21 cellular contexts compared by ENCODE assay signal in genomic region chr10:113031147-113031546, GRCh38.
A peak's percentile ranks its signal among the peaks of the same experiment; 100 is the strongest.
DNase-seq lines count a peak whose midpoint lies in the region; ATAC-seq, FAIRE-seq and TF ChIP-seq lines count a peak whose summit lies in the region.
"Had no signal": no experiment of that assay in that cellular context is flagged by ENCODE, and none has a peak within 500 bp of the region (broad histone marks: within the 10 kb centered on the region; RNA-seq: fewer than 3 reads in every experiment).

No MANE protein-coding gene starts in this region.

- no peaks in the 10 kb centered on the region for H3K9me3 ChIP-seq in liver (ENCODE audit: control insufficient read depth in 4 of 4, low read length in 3 of 4)
- H3K9me3 ChIP-seq in HepG2 (ENCODE audit: low read length): no peaks in the 10 kb centered on the region
- no peaks in the 10 kb centered on the region for H3K9me3 ChIP-seq in astrocyte (ENCODE audit: insufficient read depth, low read depth, low read length)
- H3K9me3 ChIP-seq in right lobe of liver: no peaks in the 10 kb centered on the region

- H3K36me3 Mint-ChIP-seq in astrocyte (ENCODE audit: low read depth, unreplicated experiment): peaks cover 10% of the 10 kb centered on the region

- DNase-seq in HepG2 (ENCODE audit: low spot score): no peak
- DNase-seq in astrocyte (ENCODE audit: low read depth): no peak
- no peak for DNase-seq in right lobe of liver
- DNase-seq in RWPE1 (ENCODE audit: low spot score): no peak
- DNase-seq in activated CD8-positive, alpha-beta memory T cell treated with anti-CD3 and anti-CD28 coated beads, Interleukin-2, amount 50 U/mL, for 4 hours: no peak
- DNase-seq in coronary artery (ENCODE audit: low spot score): no peak
- no peak for DNase-seq in stimulated activated CD4-positive, alpha-beta T cell treated with anti-CD3 and anti-CD28 coated beads, Interleukin-2, amount 100 ng/mL, for 24 hours
- DNase-seq: 8988T; CD4-positive, alpha-beta memory T cell; DMS153; DMS79; GDM1; GOT3; H7 had no signal

- H4K20me1 ChIP-seq in HepG2 (ENCODE audit: insufficient read depth, low read length): peaks cover 92% of the 10 kb centered on the region
- peaks cover 85% of the 10 kb centered on the region for H4K20me1 ChIP-seq in astrocyte (ENCODE audit: insufficient read depth, low read length)

- no peaks in the 10 kb centered on the region for H3K27me3 Mint-ChIP-seq in astrocyte (ENCODE audit: low read depth, unreplicated experiment)

- no peaks in the 10 kb centered on the region for H3K9me3 Mint-ChIP-seq in astrocyte (ENCODE audit: unreplicated experiment)
- H3K9me3 Mint-ChIP-seq: CD4-positive, alpha-beta memory T cell; HFFc6 had no signal

- no TSS peak for BruUV-seq in HepG2 (replicated peaks; lab: Mats Ljungman, UMichigan)

- FAIRE-seq in HepG2 (lab: Jason Lieb, UNC) (no peak), astrocyte (lab: Jason Lieb, UNC) (no peak)
- FAIRE-seq: GM12892, GM18507, HTR-8/SVneo had no signal

- WGBS in liver: 32% methylated on average over 1 of the region's 1 CpG
- WGBS in HepG2 (ENCODE audit: low lambda C conversion rate): 84% methylated on average over 1 of the region's 1 CpG
- 46% methylated on average over 1 of the region's 1 CpG for WGBS in right lobe of liver (ENCODE audit: insufficient coverage, low coverage, low lambda C conversion rate, missing lambda C conversion rate)

- CTCF ChIA-PET in HepG2 (lab: Yijun Ruan, JAX; ENCODE audit: low intra/inter-chr PET ratio, low total read pairs): no interaction called here
- CTCF ChIA-PET in RWPE1 (lab: Yijun Ruan, JAX): interaction anchor here (0.6 kb wide), 1 partner anchor 45 kb away, joined by 3 read pairs; no protein-coding TSS in a partner anchor

- ATAC-seq in HepG2 (no peak), right lobe of liver (peak; percentile 52 to 76 (median 58))

- in situ Hi-C loops in HepG2 (cut with HindIII; ENCODE audit: extremely low pct_ligation_motif_present, low pct_unique_long_range_greater_than_20kb): no loop called here

- H3K36me3 ChIP-seq in liver (ENCODE audit: control insufficient read depth in 4 of 4, insufficient read depth in 3 of 4, low read depth in 1 of 4, low read length in 3 of 4) (no peaks in the 10 kb centered on the region), HepG2 (replicated peaks in 1 of 2; ENCODE audit: control insufficient read depth in 1 of 2, insufficient read depth in 2 of 2, low read length in 2 of 2) (peaks cover 2 to 9% of the 10 kb centered on the region in 2 experiments; a peak in 4 of 5 replicates), astrocyte (ENCODE audit: insufficient read depth, low read length) (no peaks in the 10 kb centered on the region), right lobe of liver (no peaks in the 10 kb centered on the region)

- H3K4me3 ChIP-seq in liver (ENCODE audit: low read depth in 1 of 3, low read length in 3 of 3) (no peak overlapping the region), HepG2 (replicated peaks in 1 of 3; ENCODE audit: insufficient read depth in 1 of 3, low read depth in 2 of 3, low read length in 3 of 3) (no peak overlapping the region), astrocyte (ENCODE audit: insufficient read depth, low read depth, low read length) (no peak overlapping the region), right lobe of liver (no peak overlapping the region), coronary artery (no peak overlapping the region)
- H3K4me3 ChIP-seq: BLaER1 had no signal

- POLR2A ChIA-PET in HepG2 (lab: Yijun Ruan, JAX) (no interaction called here), RWPE1 (lab: Yijun Ruan, JAX; ENCODE audit: low non-redundant PET) (no interaction called here)

- no peak overlapping the region for H3K4me2 ChIP-seq in HepG2 (ENCODE audit: low read depth, low read length)
- no peak overlapping the region for H3K4me2 ChIP-seq in astrocyte (ENCODE audit: low read length)
- H3K4me2 ChIP-seq: BLaER1 had no signal

- TF ChIP-seq EP300 in HepG2 (IDR thresholded peaks at IDR 0.05; ENCODE audit: low read depth in 2 of 2, low read length in 2 of 2): no peak
- TF ChIP-seq EP300 in HepG2 (CRISPR knock-in tag; IDR thresholded peaks at IDR 0.05; ENCODE audit: borderline replicate concordance): no peak

- peaks cover 94% of the 10 kb centered on the region for H3K79me2 ChIP-seq in HepG2 (ENCODE audit: insufficient read depth, low read length)
- H3K79me2 ChIP-seq in astrocyte (ENCODE audit: insufficient read depth, low read length): peaks cover 67% of the 10 kb centered on the region

- TF ChIP-seq RAD21 in liver (IDR thresholded peaks at IDR 0.05) (peak; percentile 29 to 34), HepG2 (CRISPR knock-in tag; IDR thresholded peaks at IDR 0.05) (no peak)

- H3K4me1 ChIP-seq in liver (ENCODE audit: control insufficient read depth in 4 of 4, insufficient read depth in 4 of 4, low read length in 3 of 4): peaks cover 4 to 34% (median 28%) of the 10 kb centered on the region in 4 donors
- H3K4me1 ChIP-seq in HepG2 (ENCODE audit: insufficient read depth, low read length): peaks cover 73% of the 10 kb centered on the region
- H3K4me1 ChIP-seq in astrocyte (ENCODE audit: insufficient read depth, low read length): peaks cover 42% of the 10 kb centered on the region
- H3K4me1 ChIP-seq in right lobe of liver: peaks cover 0 to 45% (median 9%) of the 10 kb centered on the region in 4 donors

- no peaks in the 10 kb centered on the region for H3K27me3 ChIP-seq in liver (ENCODE audit: control insufficient read depth in 4 of 4, insufficient read depth in 4 of 4, low read length in 3 of 4)
- H3K27me3 ChIP-seq in HepG2 (ENCODE audit: control insufficient read depth in 1 of 2, insufficient read depth in 2 of 2, low read length in 2 of 2): no peaks in the 10 kb centered on the region
- no peaks in the 10 kb centered on the region for H3K27me3 ChIP-seq in astrocyte (ENCODE audit: insufficient read depth, low read length)
- H3K27me3 ChIP-seq in right lobe of liver: no peaks in the 10 kb centered on the region
- H3K27me3 ChIP-seq: BLaER1 had no signal

- TF ChIP-seq POLR2A in HepG2 (IDR thresholded peaks at IDR 0.05; ENCODE audit: insufficient read depth in 1 of 2, low read depth in 2 of 2, low read length in 2 of 2): no peak
- TF ChIP-seq POLR2A in right lobe of liver (IDR thresholded peaks at IDR 0.05): no peak

- H3K4me1 Mint-ChIP-seq in astrocyte (ENCODE audit: low read depth, unreplicated experiment): peaks cover 65% of the 10 kb centered on the region

- H3K9ac ChIP-seq in liver (ENCODE audit: low read depth in 1 of 2, low read length in 2 of 2) (no peak overlapping the region), HepG2 (ENCODE audit: insufficient read depth, low read depth, low read length) (no peak overlapping the region), astrocyte (ENCODE audit: low read length) (no peak overlapping the region)
- H3K9ac ChIP-seq: BLaER1 had no signal

- H3K27ac Mint-ChIP-seq in astrocyte (ENCODE audit: unreplicated experiment): peak overlapping the region; percentile 96
- H3K27ac Mint-ChIP-seq: CD14-positive monocyte; CD4-positive, alpha-beta memory T cell had no signal

- H2AFZ ChIP-seq in HepG2 (ENCODE audit: low read length) (no peak overlapping the region), astrocyte (ENCODE audit: low read depth, low read length) (no peak overlapping the region)

- no peak for TF ChIP-seq CTCF in liver (IDR thresholded peaks at IDR 0.05; ENCODE audit: low read depth, low read length, missing input control)
- TF ChIP-seq CTCF in HepG2 (CRISPR knock-in tag; IDR thresholded peaks at IDR 0.05): no peak
- TF ChIP-seq CTCF in astrocyte (IDR thresholded peaks at IDR 0.05; ENCODE audit: insufficient read depth, low read depth, low read length): no peak
- TF ChIP-seq CTCF in right lobe of liver (IDR thresholded peaks at IDR 0.05): no peak
- TF ChIP-seq CTCF in RWPE1 (conservative IDR thresholded peaks at IDR 0.05; ENCODE audit: low read depth): no peak
- no peak for TF ChIP-seq CTCF in coronary artery (IDR thresholded peaks at IDR 0.05)

- H3K4me3 Mint-ChIP-seq in astrocyte (ENCODE audit: unreplicated experiment): no peak overlapping the region
- H3K4me3 Mint-ChIP-seq: CD14-positive monocyte; CD4-positive, alpha-beta memory T cell; HFFc6 had no signal

- H3K27ac ChIP-seq in liver (ENCODE audit: low read depth in 1 of 2, low read length in 2 of 2) (peak overlapping the region in 1 of 2 donors; percentile 56), HepG2 (ENCODE audit: extremely low read length, insufficient read depth, low read length) (no peak overlapping the region), astrocyte (ENCODE audit: low read depth, low read length) (no peak overlapping the region), right lobe of liver (peak overlapping the region; percentile 12 to 50 (median 49)), RWPE1 (no peak overlapping the region), coronary artery (peak overlapping the region in 1 of 2 donors; percentile 26)
- H3K27ac ChIP-seq: BLaER1 had no signal

- intact Hi-C loops in HepG2 (cut with micrococcal nuclease; ENCODE audit: unreplicated experiment): no loop called here
- intact Hi-C loops in right lobe of liver (cut with DNase I): no loop called here

TF ChIP-seq in liver, 16 proteins besides CTCF, POLR2A, EP300 and RAD21 (continues in another document):
- TF ChIP-seq GABPA (IDR thresholded peaks at IDR 0.05 in 1 of 2, conservative IDR thresholded peaks at IDR 0.05 in 1 of 2) (no peak), FOXA2 (IDR thresholded peaks at IDR 0.05) (peak; percentile 80), YY1 (IDR thresholded peaks at IDR 0.05) (peak; percentile 86), ATF3 (IDR thresholded peaks at IDR 0.05) (no peak), HNF4A (conservative IDR thresholded peaks at IDR 0.05) (peak; percentile 43 to 45), FOXA1 (IDR thresholded peaks at IDR 0.05) (peak; percentile 67), NR2F2 (IDR thresholded peaks at IDR 0.05) (no peak)

TF ChIP-seq in HepG2, 621 proteins besides CTCF, POLR2A, EP300 and RAD21 (continues in another document):
- TF ChIP-seq, protein P1, sequence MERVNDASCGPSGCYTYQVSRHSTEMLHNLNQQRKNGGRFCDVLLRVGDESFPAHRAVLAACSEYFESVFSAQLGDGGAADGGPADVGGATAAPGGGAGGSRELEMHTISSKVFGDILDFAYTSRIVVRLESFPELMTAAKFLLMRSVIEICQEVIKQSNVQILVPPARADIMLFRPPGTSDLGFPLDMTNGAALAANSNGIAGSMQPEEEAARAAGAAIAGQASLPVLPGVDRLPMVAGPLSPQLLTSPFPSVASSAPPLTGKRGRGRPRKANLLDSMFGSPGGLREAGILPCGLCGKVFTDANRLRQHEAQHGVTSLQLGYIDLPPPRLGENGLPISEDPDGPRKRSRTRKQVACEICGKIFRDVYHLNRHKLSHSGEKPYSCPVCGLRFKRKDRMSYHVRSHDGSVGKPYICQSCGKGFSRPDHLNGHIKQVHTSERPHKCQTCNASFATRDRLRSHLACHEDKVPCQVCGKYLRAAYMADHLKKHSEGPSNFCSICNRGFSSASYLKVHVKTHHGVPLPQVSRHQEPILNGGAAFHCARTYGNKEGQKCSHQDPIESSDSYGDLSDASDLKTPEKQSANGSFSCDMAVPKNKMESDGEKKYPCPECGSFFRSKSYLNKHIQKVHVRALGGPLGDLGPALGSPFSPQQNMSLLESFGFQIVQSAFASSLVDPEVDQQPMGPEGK (CRISPR knock-in tag; IDR thresholded peaks at IDR 0.05): no peak
- TF ChIP-seq SP140L (CRISPR knock-in tag; IDR thresholded peaks at IDR 0.05; ENCODE audit: borderline replicate concordance) (no peak), ZNF180 (CRISPR knock-in tag; IDR thresholded peaks at IDR 0.05; ENCODE audit: borderline replicate concordance, low read depth) (no peak), CENPT (CRISPR knock-in tag; IDR thresholded peaks at IDR 0.05; ENCODE audit: low read depth) (no peak)

Comparison
In these comparisons a context has a peak if more than half of its experiments do, and no peak if none do; other contexts are left out.
1. H3K27ac ChIP-seq: peak in right lobe of liver (3 of 3); none in HepG2 (single experiment), astrocyte (single experiment) and RWPE1 (single experiment).